Comparison of ENCODE assay signal across 1 cellular context in the genomic region with DNA sequence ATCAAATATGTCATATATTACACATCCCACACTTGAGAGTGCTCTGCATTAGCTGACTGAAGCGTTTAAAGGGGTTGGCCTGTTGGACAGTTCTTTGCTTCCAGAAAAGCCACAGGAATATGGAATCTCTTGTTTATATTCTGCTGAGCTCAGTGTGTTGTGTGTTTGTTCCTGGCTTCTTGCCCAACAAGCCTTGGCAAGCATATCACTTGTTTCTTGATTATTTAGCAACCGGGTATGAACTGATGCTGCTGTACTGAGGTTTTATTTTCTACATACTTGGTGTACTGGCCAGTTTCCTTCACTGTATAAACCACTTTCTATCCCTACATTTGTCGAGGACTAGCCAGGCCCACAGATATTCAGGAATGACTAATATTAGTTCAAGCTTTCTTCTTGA.
TF ChIP-seq lines count a peak whose summit lies in the region.

No MANE protein-coding gene starts in this region.

TF ChIP-seq in WTC11, 78 proteins besides CTCF, POLR2A, EP300 and RAD21 (continued from another document):
- no peak for TF ChIP-seq PRDM15 (CRISPR knock-in tag; IDR thresholded peaks at IDR 0.05)
- no peak for TF ChIP-seq PRRX2 (CRISPR knock-in tag; IDR thresholded peaks at IDR 0.05)
- TF ChIP-seq, protein P1, sequence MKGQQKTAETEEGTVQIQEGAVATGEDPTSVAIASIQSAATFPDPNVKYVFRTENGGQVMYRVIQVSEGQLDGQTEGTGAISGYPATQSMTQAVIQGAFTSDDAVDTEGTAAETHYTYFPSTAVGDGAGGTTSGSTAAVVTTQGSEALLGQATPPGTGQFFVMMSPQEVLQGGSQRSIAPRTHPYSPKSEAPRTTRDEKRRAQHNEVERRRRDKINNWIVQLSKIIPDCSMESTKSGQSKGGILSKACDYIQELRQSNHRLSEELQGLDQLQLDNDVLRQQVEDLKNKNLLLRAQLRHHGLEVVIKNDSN (CRISPR knock-in tag; IDR thresholded peaks at IDR 0.05) = no peak
